9 cellular contexts compared by ENCODE assay signal in genomic region chr5:61748651-61749050, GRCh38.
"Had no signal": no experiment of that assay in that cellular context is flagged by ENCODE, and none has a peak within 500 bp of the region (broad histone marks: within the 10 kb centered on the region; RNA-seq: fewer than 3 reads in every experiment).

No MANE protein-coding gene starts in this region.

- ATAC-seq: HepG2, K562 had no signal

- H3K4me3 Mint-ChIP-seq: IgD-negative memory B cell had no signal

- DNase-seq: IMR-90, KBM-7, KG1 had no signal

- H3K27ac ChIP-seq: HL-60, KMS-11 had no signal

- H3K4me3 ChIP-seq: K562 had no signal

- H3K27me3 Mint-ChIP-seq: IgD-negative memory B cell had no signal

- H3K4me1 Mint-ChIP-seq: IgD-negative memory B cell had no signal

- H3K27ac Mint-ChIP-seq: IgD-negative memory B cell had no signal

- H3K36me3 Mint-ChIP-seq: IgD-negative memory B cell had no signal

- FAIRE-seq: HepG2, HTR-8/SVneo, K562 had no signal

- H3K4me2 ChIP-seq: KMS-11 had no signal
